ENCODE assay signal across 27 cellular contexts in the genomic region with DNA sequence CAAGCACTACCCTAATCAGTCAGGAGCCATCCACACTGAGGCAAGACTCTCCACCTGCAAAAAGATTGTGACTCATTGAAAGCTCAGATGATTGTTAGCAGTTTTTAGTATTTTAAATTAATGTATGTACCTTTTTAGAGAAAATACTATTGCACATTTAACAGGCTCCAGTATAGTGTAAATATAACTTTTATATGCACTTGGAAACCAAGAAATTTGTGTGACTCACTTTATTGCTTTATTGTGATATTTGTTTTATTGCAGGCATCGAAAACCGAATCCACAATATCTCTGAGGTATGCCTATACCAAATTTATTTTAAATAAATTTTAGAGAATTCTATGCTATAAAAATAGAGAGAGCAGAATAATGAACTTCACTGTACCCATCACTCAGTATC.
"Had no signal": no experiment of that assay in that cellular context is flagged by ENCODE, and none has a peak within 500 bp of the region (broad histone marks: within the 10 kb centered on the region; RNA-seq: fewer than 3 reads in every experiment).

No MANE protein-coding gene starts in this region.

- DNase-seq: stimulated activated CD4-positive, alpha-beta T cell treated with anti-CD3 and anti-CD28 coated beads, Interleukin-2, amount 100 ng/mL, for 48 hours; stimulated activated CD4-positive, alpha-beta T cell treated with anti-CD3 and anti-CD28 coated beads, Interleukin-4, amount 100 ng/mL, for 1 hour; stimulated activated CD4-positive, alpha-beta T cell treated with anti-CD3 and anti-CD28 coated beads, Interleukin-4, amount 100 ng/mL, for 24 hours; stimulated activated CD4-positive, alpha-beta T cell treated with anti-CD3 and anti-CD28 coated beads, Interleukin-4, amount 100 ng/mL, for 4 hours; stimulated activated CD8-positive, alpha-beta memory T cell treated with anti-CD3 and anti-CD28 coated beads, Interleukin-4, amount 100 ng/mL, for 48 hours; stimulated activated naive B cell treated with anti-CD40 and anti-IgM and Interleukin-4, amounts not matched to agents 10 μg/mL and 1 μg/mL and 100 μg/mL, for 72 hours; stimulated activated naive CD4-positive, alpha-beta T cell; stimulated activated naive CD4-positive, alpha-beta T cell treated with Interleukin-2 at 50 U/mL for 16 hours; stimulated activated naive CD8-positive, alpha-beta T cell treated with anti-CD3 and anti-CD28 coated beads, Interleukin-15, amount 100 ng/mL, for 72 hours; stimulated activated naive CD8-positive, alpha-beta T cell treated with anti-CD3 and anti-CD28 coated beads, Interleukin-15, Interleukin-2, amounts not matched to agents 100 U/mL and 50 U/mL, for 24 hours; stomach; substantia nigra; testis; thyroid gland; tibial artery; transverse colon; trophoblast cell; upper lobe of left lung; upper lobe of right lung; uterus had no signal

- ATAC-seq: stimulated activated memory B cell treated with anti-CD40 and anti-IgM and Interleukin-4, amounts not matched to agents 10 μg/mL and 1 μg/mL and 100 μg/mL, for 72 hours; stimulated activated naive B cell treated with anti-CD40 and anti-IgM and Interleukin-4, amounts not matched to agents 10 μg/mL and 1 μg/mL and 100 μg/mL, for 72 hours; stimulated activated naive CD8-positive, alpha-beta T cell treated with anti-CD3 and anti-CD28 coated beads, Interleukin-15, amount 100 ng/mL, for 72 hours; stimulated activated naive CD8-positive, alpha-beta T cell treated with anti-CD3 and anti-CD28 coated beads, Interleukin-15, Interleukin-2, amounts not matched to agents 100 U/mL and 50 U/mL, for 24 hours; upper lobe of right lung had no signal

- H3K9me3 Mint-ChIP-seq: stimulated activated naive CD8-positive, alpha-beta T cell treated with anti-CD3 and anti-CD28 coated beads, Interleukin-15, amount 100 ng/mL, for 72 hours; stimulated activated naive CD8-positive, alpha-beta T cell treated with anti-CD3 and anti-CD28 coated beads, Interleukin-15, Interleukin-2, amounts not matched to agents 100 ng/mL and 50 ng/mL, for 24 hours; type B pancreatic cell had no signal

- H3K4me1 Mint-ChIP-seq: stimulated activated memory B cell treated with anti-CD40 and anti-IgM and Interleukin-4, amounts not matched to agents 10 μg/mL and 1 μg/mL and 100 μg/mL, for 72 hours; stimulated activated naive B cell treated with anti-CD40 and anti-IgM and Interleukin-4, amounts not matched to agents 10 μg/mL and 1 μg/mL and 100 μg/mL, for 72 hours; stimulated activated naive CD8-positive, alpha-beta T cell treated with anti-CD3 and anti-CD28 coated beads, Interleukin-15, amount 100 ng/mL, for 72 hours had no signal

- H3K9me3 ChIP-seq: stomach, suprapubic skin, testis, thoracic aorta, thyroid gland, tibial artery, tibial nerve, transverse colon, upper lobe of left lung, upper lobe of right lung, uterus, vagina had no signal

- H3K36me3 ChIP-seq: stomach, suprapubic skin, thoracic aorta, thyroid gland, tibial artery, tibial nerve, transverse colon, upper lobe of left lung, upper lobe of right lung, uterus, vagina had no signal

- H3K4me3 ChIP-seq: stomach, suprapubic skin, testis, thoracic aorta, thyroid gland, tibial artery, tibial nerve, transverse colon, upper lobe of left lung, upper lobe of right lung, uterus, vagina had no signal

- H3K36me3 Mint-ChIP-seq: stimulated activated memory B cell treated with anti-CD40 and anti-IgM and Interleukin-4, amounts not matched to agents 10 μg/mL and 1 μg/mL and 100 μg/mL, for 72 hours; stimulated activated naive B cell treated with anti-CD40 and anti-IgM and Interleukin-4, amounts not matched to agents 10 μg/mL and 1 μg/mL and 100 μg/mL, for 72 hours; type B pancreatic cell had no signal

- H3K4me3 Mint-ChIP-seq: stimulated activated memory B cell treated with anti-CD40 and anti-IgM and Interleukin-4, amounts not matched to agents 10 μg/mL and 1 μg/mL and 100 μg/mL, for 72 hours; stimulated activated naive B cell treated with anti-CD40 and anti-IgM and Interleukin-4, amounts not matched to agents 10 μg/mL and 1 μg/mL and 100 μg/mL, for 72 hours; stimulated activated naive CD8-positive, alpha-beta T cell treated with anti-CD3 and anti-CD28 coated beads, Interleukin-15, amount 100 ng/mL, for 72 hours; stimulated activated naive CD8-positive, alpha-beta T cell treated with anti-CD3 and anti-CD28 coated beads, Interleukin-15, Interleukin-2, amounts not matched to agents 100 ng/mL and 50 ng/mL, for 24 hours; type B pancreatic cell had no signal

- H3K4me1 ChIP-seq: stomach, suprapubic skin, testis, tibial artery, tibial nerve, upper lobe of right lung, uterus, vagina had no signal

- H3K27ac Mint-ChIP-seq: stimulated activated memory B cell treated with anti-CD40 and anti-IgM and Interleukin-4, amounts not matched to agents 10 μg/mL and 1 μg/mL and 100 μg/mL, for 72 hours; stimulated activated naive B cell treated with anti-CD40 and anti-IgM and Interleukin-4, amounts not matched to agents 10 μg/mL and 1 μg/mL and 100 μg/mL, for 72 hours; stimulated activated naive CD8-positive, alpha-beta T cell treated with anti-CD3 and anti-CD28 coated beads, Interleukin-15, amount 100 ng/mL, for 72 hours; stimulated activated naive CD8-positive, alpha-beta T cell treated with anti-CD3 and anti-CD28 coated beads, Interleukin-15, Interleukin-2, amounts not matched to agents 100 ng/mL and 50 ng/mL, for 24 hours; type B pancreatic cell had no signal
